In genomic region chr11:69674886-69675714, GRCh38 we compare ENCODE assay signal across 1 cellular context.
TF ChIP-seq lines count a peak whose summit lies in the region.

Gene LTO1, minus strand, starts transcription at chr11:69675353. Its CDS starts 114 bp downstream, at chr11:69675239.

TF ChIP-seq in HepG2, 621 proteins besides CTCF, POLR2A, EP300 and RAD21 (continued from another document and continues in another):
- TF ChIP-seq ARID5B (CRISPR knock-in tag; IDR thresholded peaks at IDR 0.05) (peak; percentile 31; the same call in 1 of the 2 replicates), ZNF275 (CRISPR knock-in tag; IDR thresholded peaks at IDR 0.05; ENCODE audit: borderline replicate concordance) (peak; percentile 27; the same call in 1 of the 2 replicates), AKNA (CRISPR knock-in tag; IDR thresholded peaks at IDR 0.05; ENCODE audit: borderline replicate concordance) (no peak), ZNF142 (CRISPR knock-in tag; IDR thresholded peaks at IDR 0.05) (no peak), ZHX1 (CRISPR knock-in tag; IDR thresholded peaks at IDR 0.05; ENCODE audit: low read depth) (no peak), ZNF121 (CRISPR knock-in tag; IDR thresholded peaks at IDR 0.05) (peak; percentile 45; the same call in 1 of the 2 replicates), HNRNPLL (IDR thresholded peaks at IDR 0.05; ENCODE audit: low read depth, low read length, poor library complexity, severe bottlenecking) (peak; percentile 28), IRX3 (CRISPR knock-in tag; IDR thresholded peaks at IDR 0.05; ENCODE audit: borderline replicate concordance, low read depth) (peak; percentile 87), MEF2D (CRISPR knock-in tag; IDR thresholded peaks at IDR 0.05) (peak; percentile 71; the same call in 1 of the 2 replicates), ATF3 (CRISPR knock-in tag; IDR thresholded peaks at IDR 0.05) (peak; percentile 29; the same call in 1 of the 2 replicates), ZNF430 (CRISPR knock-in tag; IDR thresholded peaks at IDR 0.05) (peak; percentile 84; the same call in 1 of the 2 replicates), AHDC1 (CRISPR knock-in tag; IDR thresholded peaks at IDR 0.05; ENCODE audit: borderline replicate concordance) (peak; percentile 71; the same call in 1 of the 2 replicates), U2AF1 (optimal IDR thresholded peaks at IDR 0.05; ENCODE audit: low read depth, low read length) (no peak), PBX3 (CRISPR knock-in tag; IDR thresholded peaks at IDR 0.05; ENCODE audit: borderline replicate concordance) (no peak), RCOR2 (CRISPR knock-in tag; IDR thresholded peaks at IDR 0.05) (0 out of 2 replicates have a peak, but pooled peaks have one; percentile 62), JUND (CRISPR knock-in tag; IDR thresholded peaks at IDR 0.05) (peak; percentile 24; the same call in 1 of the 2 replicates), AGO1 (IDR thresholded peaks at IDR 0.05; ENCODE audit: low read depth, low read length, poor library complexity, severe bottlenecking) (no peak), ZNF777 (CRISPR knock-in tag; IDR thresholded peaks at IDR 0.05) (no peak), NR2F2 (IDR thresholded peaks at IDR 0.05; ENCODE audit: borderline replicate concordance, low read depth) (no peak), ETV6 (CRISPR knock-in tag; conservative IDR thresholded peaks at IDR 0.05) (no peak), FOXK1 (CRISPR knock-in tag; IDR thresholded peaks at IDR 0.05; ENCODE audit: borderline replicate concordance, low read depth) (peak; percentile 71; the same call in 1 of the 2 replicates), SALL1 (CRISPR knock-in tag; IDR thresholded peaks at IDR 0.05) (peak; percentile 70; the same call in 1 of the 2 replicates), ZNF382 (CRISPR knock-in tag; IDR thresholded peaks at IDR 0.05; ENCODE audit: borderline replicate concordance) (no peak)
